Comparison of ENCODE assay signal across 8 cellular contexts in genomic region chr7:139645572-139646523, GRCh38.
DNase-seq lines count a peak whose midpoint lies in the region; ATAC-seq and TF ChIP-seq lines count a peak whose summit lies in the region.

No MANE protein-coding gene starts in this region.

- no peak overlapping the region for H3K4me3 Mint-ChIP-seq in central memory CD8-positive, alpha-beta T cell

- H3K4me3 ChIP-seq in AG04449 (ENCODE audit: low read depth, low read length) (no peak overlapping the region), H7 (ENCODE audit: insufficient read depth, low read depth, low read length) (no peak overlapping the region)

- H3K4me1 Mint-ChIP-seq in central memory CD8-positive, alpha-beta T cell, result peaks cover 27% of the 10 kb centered on the region

- no peaks in the 10 kb centered on the region for H3K9me3 Mint-ChIP-seq in central memory CD8-positive, alpha-beta T cell

- H3K36me3 ChIP-seq in H7 (replicated peaks; ENCODE audit: control insufficient read depth, insufficient read depth, low read length), result no peaks in the 10 kb centered on the region

- CTCF ChIA-PET in AG04449 (lab: Yijun Ruan, JAX), result interaction anchor here (0.7 to 5.2 kb wide), 56 partner anchors 8 to 373 kb away, joined by 3 to 192 read pairs (median 6); partner anchors contain the start of gene HIPK2

- no peaks in the 10 kb centered on the region for H3K36me3 Mint-ChIP-seq in central memory CD8-positive, alpha-beta T cell (ENCODE audit: insufficient read depth)

- POLR2A ChIA-PET in AG04449 (lab: Yijun Ruan, JAX), result interaction anchor here (0.7 to 1.4 kb wide), 2 partner anchors 37 to 125 kb away, joined by 3 read pairs; no protein-coding TSS in a partner anchor

- peak; percentile 35 for ATAC-seq in central memory CD8-positive, alpha-beta T cell (replicated peaks; ENCODE audit: extremely low read depth, poor library complexity, severe bottlenecking)
- no peak for ATAC-seq in HG03025 (IDR thresholded peaks at IDR 0.05; ENCODE audit: low FRiP score, unreplicated experiment)

- no peak overlapping the region for H3K27ac Mint-ChIP-seq in central memory CD8-positive, alpha-beta T cell (ENCODE audit: low read depth)

- H3K27me3 ChIP-seq in H7 (ENCODE audit: control insufficient read depth, insufficient read depth, low read length), result no peaks in the 10 kb centered on the region

- H3K27me3 Mint-ChIP-seq in central memory CD8-positive, alpha-beta T cell, result no peaks in the 10 kb centered on the region

- peak; percentile 83 for TF ChIP-seq CTCF in AG04449 (IDR thresholded peaks at IDR 0.05; ENCODE audit: insufficient read depth, low read length, missing control alignments)

- DNase-seq in AG04449 (ENCODE audit: low read depth, low spot score) (no peak), H7 (peak; percentile 84), NCI-H345 treated with DMSO at 0.1 percent for 48 hours (lab: John Stamatoyannopoulos, UW; ENCODE audit: unreplicated experiment) (peak; percentile 45), kidney tubule cell (ENCODE audit: low spot score) (peak; percentile 84)
- peak; percentile 66 for DNase-seq in activated CD4-positive, alpha-beta T cell treated with anti-CD3 and anti-CD28 coated beads for 1 hour
- DNase-seq in central memory CD8-positive, alpha-beta T cell (ENCODE audit: low spot score in 2 of 2), result peak; percentile 56 to 74
- peak; percentile 79 for DNase-seq in stimulated activated CD4-positive, alpha-beta T cell treated with anti-CD3 and anti-CD28 coated beads, Interleukin-1b, Interleukin-23, amount 100 ng/mL, for 48 hours
